2 cellular contexts compared by ENCODE assay signal in genomic region chr2:66888246-66888645, GRCh38.
TF ChIP-seq lines count a peak whose summit lies in the region.

No MANE protein-coding gene starts in this region.

TF ChIP-seq in GM23338, 12 proteins besides CTCF, POLR2A, EP300 and RAD21:
- TF ChIP-seq ZNF462 (CRISPR knock-in tag; IDR thresholded peaks at IDR 0.05) (no peak), ETS1 (IDR thresholded peaks at IDR 0.05) (no peak), STAT1 (IDR thresholded peaks at IDR 0.05; ENCODE audit: unreplicated experiment) (no peak), POLR2AphosphoS5 (IDR thresholded peaks at IDR 0.05; ENCODE audit: low read depth) (no peak), EZH2 (IDR thresholded peaks at IDR 0.05; ENCODE audit: low read depth, unreplicated experiment) (no peak), ZNF331 (CRISPR knock-in tag; IDR thresholded peaks at IDR 0.05; ENCODE audit: low read depth) (no peak)

TF ChIP-seq in K562, 482 proteins besides CTCF, POLR2A, EP300 and RAD21 (continued from another document):
- peak; percentile 31; the same call in 1 of the 2 replicates for TF ChIP-seq C11orf30 (IDR thresholded peaks at IDR 0.05; ENCODE audit: low read depth)
- TF ChIP-seq MAFF (IDR thresholded peaks at IDR 0.05; ENCODE audit: low read length), result peak; percentile 10; the same call in 1 of the 2 replicates
- peak; percentile 54 for TF ChIP-seq ZNF316 (IDR thresholded peaks at IDR 0.05)
- TF ChIP-seq TAF9B (IDR thresholded peaks at IDR 0.05; ENCODE audit: partially characterized antibody), result no peak
- TF ChIP-seq TRIM25 (IDR thresholded peaks at IDR 0.05; ENCODE audit: borderline replicate concordance), result no peak
TF ChIP-seq in K562: peak in this region for 3.
